ENCODE assay signal across 22 cellular contexts in genomic region chr2:49335546-49335945, GRCh38.
"Had no signal": no experiment of that assay in that cellular context is flagged by ENCODE, and none has a peak within 500 bp of the region (broad histone marks: within the 10 kb centered on the region; RNA-seq: fewer than 3 reads in every experiment).

No MANE protein-coding gene starts in this region.

- FAIRE-seq: small intestine had no signal

- ATAC-seq: activated CD4-positive, alpha-beta T cell treated with anti-CD3 and anti-CD28 coated beads for 36 hours; activated naive CD4-positive, alpha-beta T cell treated with anti-CD3 and anti-CD28 coated beads, Interleukin-2, amount 50 U/mL, for 72 hours; activated T-helper 17 cell treated with anti-CD3 and anti-CD28 coated beads, Interleukin-2, amount 50 U/mL, for 72 hours; gastrocnemius medialis; naive thymus-derived CD4-positive, alpha-beta T cell; sciatic nerve; stimulated activated memory B cell treated with anti-CD40 and anti-IgM and Interleukin-4, amounts not matched to agents 10 μg/mL and 1 μg/mL and 100 μg/mL, for 72 hours had no signal

- DNase-seq: activated B cell treated with CpG ODN at 0.5 μM for 24 hours; activated CD4-positive, alpha-beta T cell treated with anti-CD3 and anti-CD28 coated beads for 36 hours; activated CD4-positive, alpha-beta T cell treated with anti-CD3 and anti-CD28 coated beads, Interleukin-2, amount 50 U/mL, for 4 hours; activated CD8-positive, alpha-beta memory T cell treated with anti-CD3 and anti-CD28 coated beads for 24 hours; activated CD8-positive, alpha-beta memory T cell treated with anti-CD3 and anti-CD28 coated beads, Interleukin-2, amount 50 U/mL, for 4 hours; activated T-cell treated with anti-CD3 and anti-CD28 coated beads, Interleukin-2, amount 50 U/mL, for 24 hours; cerebellar nuclear complex; endodermal cell; esophagus squamous epithelium; gastrocnemius medialis; hypothalamus; left ventricle myocardium inferior; naive thymus-derived CD4-positive, alpha-beta T cell; occipital lobe; posterior cingulate gyrus; small intestine; stimulated activated CD4-positive, alpha-beta T cell treated with anti-CD3 and anti-CD28 coated beads, Interleukin-15, amount 100 ng/mL, for 24 hours; stomach had no signal
